ENCODE assay signal across 24 cellular contexts in the genomic region with DNA sequence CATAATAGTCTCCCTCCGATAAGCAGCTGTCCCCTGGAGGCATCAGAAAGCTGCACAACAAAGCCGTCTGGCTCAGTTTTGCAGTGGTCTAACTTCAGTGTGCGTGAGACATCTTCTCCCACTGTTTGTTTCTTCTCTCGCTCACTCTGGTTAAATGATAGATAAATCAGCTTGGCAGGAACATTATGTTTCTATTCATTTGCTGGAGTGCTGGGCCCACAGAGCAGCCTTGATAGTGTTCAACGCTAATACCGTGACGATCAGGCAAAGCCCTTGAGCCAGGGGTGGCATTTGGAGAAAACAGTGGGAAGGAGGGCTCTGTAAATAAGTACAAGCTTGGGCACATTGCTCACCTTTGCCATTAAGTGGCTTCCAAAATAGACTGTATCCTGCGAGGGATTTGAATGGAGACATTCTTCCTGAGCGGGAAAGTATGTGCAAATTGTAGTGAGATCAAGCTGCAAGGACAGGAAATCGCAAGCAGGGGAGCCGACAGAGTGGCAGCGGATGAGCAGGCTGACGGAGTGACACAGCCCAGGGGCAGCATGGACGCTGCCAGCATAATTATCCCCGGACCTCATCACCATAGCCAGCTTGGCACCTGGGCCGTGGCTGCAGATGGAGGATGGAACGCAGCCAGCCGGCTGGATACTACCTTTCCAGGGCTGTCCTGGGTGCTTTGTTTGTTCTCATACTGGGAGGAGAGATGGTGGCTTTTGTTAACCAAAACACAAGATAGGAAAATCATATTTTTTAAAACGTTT.
DNase-seq lines count a peak whose midpoint lies in the region; ATAC-seq and TF ChIP-seq lines count a peak whose summit lies in the region.
"Had no signal": no experiment of that assay in that cellular context is flagged by ENCODE, and none has a peak within 500 bp of the region (broad histone marks: within the 10 kb centered on the region; RNA-seq: fewer than 3 reads in every experiment).

No MANE protein-coding gene starts in this region.

- no peaks in the 10 kb centered on the region for H3K27me3 Mint-ChIP-seq in activated CD4-positive, alpha-beta memory T cell treated with anti-CD3 and anti-CD28 coated beads, Interleukin-2, amount 10 ng/mL, durations not matched to agents 7 days and 5 days
- H3K27me3 Mint-ChIP-seq: activated B cell treated with CpG ODN at 0.5 μM for 24 hours; IgD-negative memory B cell; naive B cell; stimulated activated naive CD8-positive, alpha-beta T cell treated with anti-CD3 and anti-CD28 coated beads, Interleukin-15, Interleukin-2, amounts not matched to agents 100 ng/mL and 50 ng/mL, for 24 hours; T-helper 17 cell had no signal

- H3K4me1 Mint-ChIP-seq in activated CD4-positive, alpha-beta memory T cell treated with anti-CD3 and anti-CD28 coated beads, Interleukin-2, amount 10 ng/mL, durations not matched to agents 7 days and 5 days, result no peaks in the 10 kb centered on the region
- H3K4me1 Mint-ChIP-seq: activated B cell treated with CpG ODN at 0.5 μM for 24 hours, IgD-negative memory B cell, naive B cell, T-helper 17 cell had no signal

- H3K9me3 ChIP-seq in SK-N-SH (peaks cover 2% of the 10 kb centered on the region; the same call in 1 of the 2 replicates), heart left ventricle (peaks cover 0 to 5% (median 0%) of the 10 kb centered on the region in 12 donors), testis (no peaks in the 10 kb centered on the region), colonic mucosa (no peaks in the 10 kb centered on the region)
- H3K9me3 ChIP-seq: body of pancreas, gastrocnemius medialis, lower lobe of right lung, pancreas, sigmoid colon, upper lobe of left lung had no signal

- ATAC-seq in SK-N-SH treated with all-trans-retinoic acid at 6 μM for 48 hours (no peak; the same call in 2 of the 3 replicates), heart left ventricle (peak; percentile 79 to 86 (median 86)), HG02642 (IDR thresholded peaks at IDR 0.05; ENCODE audit: poor library complexity, unreplicated experiment) (no peak)
- ATAC-seq: body of pancreas, gastrocnemius medialis, pancreas, T-helper 17 cell had no signal

- H3K9ac ChIP-seq in SK-N-SH (no peak overlapping the region), colonic mucosa (ENCODE audit: low read depth in 2 of 2, low read length in 2 of 2) (no peak overlapping the region)

- H3K27ac ChIP-seq in SK-N-SH (ENCODE audit: low read depth in 2 of 2, low read length in 1 of 2) (no peak overlapping the region), heart left ventricle (peak overlapping the region in 3 of 12 donors; percentile 12 to 26 (median 22)), testis (peak overlapping the region; percentile 21 to 41), colonic mucosa (no peak overlapping the region)
- H3K27ac ChIP-seq: body of pancreas, gastrocnemius medialis, lower lobe of right lung, pancreas, sigmoid colon, upper lobe of left lung had no signal

- H3K36me3 ChIP-seq in SK-N-SH (replicated peaks in 1 of 2; ENCODE audit: control insufficient read depth in 1 of 2, insufficient read depth in 2 of 2, low read length in 1 of 2) (no peaks in the 10 kb centered on the region), heart left ventricle (no peaks in the 10 kb centered on the region), testis (ENCODE audit: low read depth, missing control alignments) (no peaks in the 10 kb centered on the region), colonic mucosa (no peaks in the 10 kb centered on the region)
- H3K36me3 ChIP-seq: gastrocnemius medialis, lower lobe of right lung, pancreas, sigmoid colon, upper lobe of left lung had no signal

- TF ChIP-seq CTCF in SK-N-SH (IDR thresholded peaks at IDR 0.05) (no peak), heart left ventricle (IDR thresholded peaks at IDR 0.05) (no peak), testis (IDR thresholded peaks at IDR 0.05) (no peak), colonic mucosa (IDR thresholded peaks at IDR 0.05) (no peak)

- POLR2A ChIA-PET in SK-N-SH (lab: Yijun Ruan, JAX), result no interaction called here
- POLR2A ChIA-PET in activated CD4-positive, alpha-beta memory T cell treated with anti-CD3 and anti-CD28 coated beads, Interleukin-2, amount 10 ng/mL, durations not matched to agents 7 days and 5 days (lab: Charles Lee), result no interaction called here

- peaks cover 3 to 6% of the 10 kb centered on the region in 2 experiments; a peak in 2 of 4 replicates for H3K4me1 ChIP-seq in SK-N-SH (ENCODE audit: control insufficient read depth in 1 of 2, insufficient read depth in 2 of 2, low read depth in 1 of 2, low read length in 1 of 2)
- peaks cover 0 to 17% (median 0%) of the 10 kb centered on the region in 12 donors for H3K4me1 ChIP-seq in heart left ventricle
- H3K4me1 ChIP-seq in testis, result peaks cover 23% of the 10 kb centered on the region
- no peaks in the 10 kb centered on the region for H3K4me1 ChIP-seq in colonic mucosa
- H3K4me1 ChIP-seq: body of pancreas, gastrocnemius medialis, lower lobe of right lung, pancreas, upper lobe of left lung had no signal

- H3F3A ChIP-seq in SK-N-SH (replicated peaks; ENCODE audit: insufficient read depth), result no peaks in the 10 kb centered on the region

- no peak overlapping the region for H3K4me3 ChIP-seq in SK-N-SH (ENCODE audit: low read depth in 2 of 2, low read length in 1 of 2)
- H3K4me3 ChIP-seq in heart left ventricle, result peak overlapping the region in 1 of 12 donors; percentile 11
- H3K4me3 ChIP-seq in testis, result no peak overlapping the region
- H3K4me3 ChIP-seq in colonic mucosa, result no peak overlapping the region
- H3K4me3 ChIP-seq: body of pancreas, gastrocnemius medialis, lower lobe of right lung, pancreas, sigmoid colon, upper lobe of left lung had no signal

- H3K4me2 ChIP-seq in SK-N-SH, result no peak overlapping the region

- TF ChIP-seq EP300 in SK-N-SH (IDR thresholded peaks at IDR 0.05; ENCODE audit: borderline replicate concordance in 1 of 2, low read depth in 1 of 2, low read length in 1 of 2), result no peak

- H3K79me2 ChIP-seq in SK-N-SH (ENCODE audit: insufficient read depth), result no peaks in the 10 kb centered on the region

- intact Hi-C loops in heart left ventricle (cut with DNase I), result no loop called here
- intact Hi-C loops in testis (cut with DNase I; ENCODE audit: low total_unique reads), result no loop called here
- intact Hi-C loops in colonic mucosa (cut with DNase I), result no loop called here

- H3K27me3 ChIP-seq in SK-N-SH (ENCODE audit: insufficient read depth) (no peaks in the 10 kb centered on the region), heart left ventricle (no peaks in the 10 kb centered on the region), testis (no peaks in the 10 kb centered on the region), colonic mucosa (no peaks in the 10 kb centered on the region)
- H3K27me3 ChIP-seq: body of pancreas, gastrocnemius medialis, pancreas, sigmoid colon, upper lobe of left lung had no signal

- no peak overlapping the region for H3K4me3 Mint-ChIP-seq in activated CD4-positive, alpha-beta memory T cell treated with anti-CD3 and anti-CD28 coated beads, Interleukin-2, amount 10 ng/mL, durations not matched to agents 7 days and 5 days
- H3K4me3 Mint-ChIP-seq: activated B cell treated with CpG ODN at 0.5 μM for 24 hours; activated naive CD8-positive, alpha-beta T cell; IgD-negative memory B cell; naive B cell; stimulated activated naive CD8-positive, alpha-beta T cell treated with anti-CD3 and anti-CD28 coated beads, Interleukin-15, Interleukin-2, amounts not matched to agents 100 ng/mL and 50 ng/mL, for 24 hours; T-helper 17 cell had no signal

- H4K20me1 ChIP-seq in SK-N-SH (ENCODE audit: insufficient read depth), result no peaks in the 10 kb centered on the region

- H2AFZ ChIP-seq in SK-N-SH (ENCODE audit: low read depth), result no peak overlapping the region

- DNase-seq in SK-N-SH, result peak; percentile 25
- DNase-seq in NCI-H69 (lab: John Stamatoyannopoulos, UW), result peak; percentile 90
- peak in 3 of 5 donors; percentile 33 to 61 (median 48) for DNase-seq in heart left ventricle
- peak; percentile 57 for DNase-seq in testis
- DNase-seq in activated CD4-positive, alpha-beta memory T cell treated with anti-CD3 and anti-CD28 coated beads, Interleukin-2, amount 10 ng/mL, durations not matched to agents 7 days and 5 days, result no peak
- no peak for DNase-seq in colonic mucosa
- DNase-seq: activated B cell treated with CpG ODN at 0.5 μM for 24 hours, body of pancreas, dermis blood vessel endothelial cell, gastrocnemius medialis, lower lobe of right lung, MV-4-11, naive B cell, NCI-H2227 treated with DMSO at 0.1 percent for 48 hours, pancreas, SHP77, sigmoid colon, T-helper 17 cell had no signal

- WGBS in SK-N-SH (ENCODE audit: low lambda C conversion rate), result 67% methylated on average over 17 of the region's 19 CpGs
- WGBS in heart left ventricle, 4 donors, result 38 to 53% (median 41%) methylated on average over 18 to 19 of the region's 19 CpGs
- 31 to 36% methylated on average over 17 to 19 of the region's 19 CpGs for WGBS in testis, 2 donors

- H3K27ac Mint-ChIP-seq in activated CD4-positive, alpha-beta memory T cell treated with anti-CD3 and anti-CD28 coated beads, Interleukin-2, amount 10 ng/mL, durations not matched to agents 7 days and 5 days, result no peak overlapping the region
- H3K27ac Mint-ChIP-seq: activated B cell treated with CpG ODN at 0.5 μM for 24 hours; activated naive CD8-positive, alpha-beta T cell; IgD-negative memory B cell; naive B cell; stimulated activated naive CD8-positive, alpha-beta T cell treated with anti-CD3 and anti-CD28 coated beads, Interleukin-15, Interleukin-2, amounts not matched to agents 100 ng/mL and 50 ng/mL, for 24 hours; T-helper 17 cell had no signal

- no peak for TF ChIP-seq RAD21 in SK-N-SH (IDR thresholded peaks at IDR 0.05; ENCODE audit: low read length)

- H3K9me2 ChIP-seq in SK-N-SH, result no peaks in the 10 kb centered on the region

- peaks cover 9% of the 10 kb centered on the region for H3K9me3 Mint-ChIP-seq in activated CD4-positive, alpha-beta memory T cell treated with anti-CD3 and anti-CD28 coated beads, Interleukin-2, amount 10 ng/mL, durations not matched to agents 7 days and 5 days
- H3K9me3 Mint-ChIP-seq: stimulated activated naive CD8-positive, alpha-beta T cell treated with anti-CD3 and anti-CD28 coated beads, Interleukin-15, Interleukin-2, amounts not matched to agents 100 ng/mL and 50 ng/mL, for 24 hours had no signal

- no peak for TF ChIP-seq POLR2A in heart left ventricle (IDR thresholded peaks at IDR 0.05)
- TF ChIP-seq POLR2A in testis (IDR thresholded peaks at IDR 0.05), result no peak

- no peaks in the 10 kb centered on the region for H3K36me3 Mint-ChIP-seq in activated CD4-positive, alpha-beta memory T cell treated with anti-CD3 and anti-CD28 coated beads, Interleukin-2, amount 10 ng/mL, durations not matched to agents 7 days and 5 days (ENCODE audit: low read depth)
- H3K36me3 Mint-ChIP-seq: activated naive CD8-positive, alpha-beta T cell; naive B cell had no signal

- CTCF ChIA-PET in SK-N-SH (lab: Yijun Ruan, JAX), result no interaction called here
- CTCF ChIA-PET in activated CD4-positive, alpha-beta memory T cell treated with anti-CD3 and anti-CD28 coated beads, Interleukin-2, amount 10 ng/mL, durations not matched to agents 7 days and 5 days (lab: Charles Lee), result no interaction called here

TF ChIP-seq in SK-N-SH, 30 proteins besides CTCF, POLR2A, EP300 and RAD21 (continues in another document):
- TF ChIP-seq EZH2phosphoT487 (IDR thresholded peaks at IDR 0.05; ENCODE audit: borderline replicate concordance, low read depth), result no peak

TF ChIP-seq in SK-N-SH treated with all-trans-retinoic acid at 6 μM for 48 hours, 23 proteins besides CTCF, POLR2A, EP300 and RAD21 (continues in another document):
- no peak for TF ChIP-seq ZFP30 (CRISPR knock-in tag; IDR thresholded peaks at IDR 0.05)
- no peak for TF ChIP-seq ZNF70 (CRISPR knock-in tag; IDR thresholded peaks at IDR 0.05)

Comparison
In these comparisons a context has a peak if more than half of its experiments do, and no peak if none do; other contexts are left out.
1. DNase-seq: peak in SK-N-SH (single experiment), NCI-H69 (single experiment), heart left ventricle (3 of 5) and testis (single experiment); none in activated CD4-positive, alpha-beta memory T cell treated with anti-CD3 and anti-CD28 coated beads, Interleukin-2, amount 10 ng/mL, durations not matched to agents 7 days and 5 days (single experiment) and colonic mucosa (single experiment).
2. H3K27ac ChIP-seq: peak in testis (2 of 2); none in SK-N-SH (0 of 2) and colonic mucosa (single experiment).
3. ATAC-seq: peak in heart left ventricle (4 of 4); none in SK-N-SH treated with all-trans-retinoic acid at 6 μM for 48 hours (single experiment) and HG02642 (single experiment).